1 cellular context compared by ENCODE assay signal in genomic region chr13:20161275-20161950, GRCh38.
TF ChIP-seq lines count a peak whose summit lies in the region.

No MANE protein-coding gene starts in this region.

TF ChIP-seq in HepG2, 621 proteins besides CTCF, POLR2A, EP300 and RAD21:
- no peak for TF ChIP-seq MNT (IDR thresholded peaks at IDR 0.05)
- no peak for TF ChIP-seq ZNF609 (CRISPR knock-in tag; IDR thresholded peaks at IDR 0.05; ENCODE audit: borderline replicate concordance)
- TF ChIP-seq ZNF138 (CRISPR knock-in tag; IDR thresholded peaks at IDR 0.05; ENCODE audit: low read depth) = no peak
- TF ChIP-seq ZNF574 (CRISPR knock-in tag; IDR thresholded peaks at IDR 0.05) = no peak
- TF ChIP-seq ZNF543 (CRISPR knock-in tag; IDR thresholded peaks at IDR 0.05) = no peak
- TF ChIP-seq ZFX (CRISPR knock-in tag; IDR thresholded peaks at IDR 0.05; ENCODE audit: low read depth) = no peak
- TF ChIP-seq ZNF337 (CRISPR knock-in tag; IDR thresholded peaks at IDR 0.05; ENCODE audit: borderline replicate concordance, low read depth) = no peak
- no peak for TF ChIP-seq DNMT1 (CRISPR knock-in tag; IDR thresholded peaks at IDR 0.05)
- no peak for TF ChIP-seq NR2F6 (IDR thresholded peaks at IDR 0.05)
- no peak for TF ChIP-seq NR2F6 (CRISPR knock-in tag; IDR thresholded peaks at IDR 0.05)
